In genomic region chr20:45058168-45058850, GRCh38 we compare ENCODE assay signal across 21 cellular contexts. TPM values are rescaled to one million over a fixed set of nuclear protein-coding genes. Genes with fewer than 3 reads are reported as not detected.
DNase-seq lines count a peak whose midpoint lies in the region; ATAC-seq, FAIRE-seq and TF ChIP-seq lines count a peak whose summit lies in the region.
"Had no signal": no experiment of that assay in that cellular context is flagged by ENCODE, and none has a peak within 500 bp of the region (broad histone marks: within the 10 kb centered on the region; RNA-seq: fewer than 3 reads in every experiment).

No MANE protein-coding gene starts in this region.

- H3K27ac ChIP-seq in epithelial cell of prostate = peak overlapping the region; percentile 97
- H3K27ac ChIP-seq in psoas muscle = no peak overlapping the region
- H3K27ac ChIP-seq: stomach had no signal

- intact Hi-C loops in psoas muscle (cut with DNase I) = no loop called here

- H3K36me3 ChIP-seq in psoas muscle (ENCODE audit: insufficient read depth in 1 of 2, low read depth in 1 of 2) = peaks cover 0 to 6% of the 10 kb centered on the region in 2 donors
- H3K36me3 ChIP-seq: uterus had no signal

- no peaks in the 10 kb centered on the region for H3K27me3 ChIP-seq in psoas muscle (ENCODE audit: insufficient read depth in 3 of 3, low read length in 2 of 3)
- H3K27me3 ChIP-seq: MG63, stomach, uterus had no signal

- H3K9me3 ChIP-seq in T-helper 17 cell (ENCODE audit: control insufficient read depth, low read length, poor library complexity, severe bottlenecking) (no peaks in the 10 kb centered on the region), psoas muscle (no peaks in the 10 kb centered on the region)
- H3K9me3 ChIP-seq: MG63, stomach, uterus had no signal

- DNase-seq in activated T-cell treated with anti-CD3 and anti-CD28 coated beads, Interleukin-2, amount 50 U/mL, for 24 hours = no peak
- no peak for DNase-seq in activated T-cell treated with anti-CD3 and anti-CD28 coated beads, Interleukin-2, amount 50 U/mL, for 4 hours
- no peak for DNase-seq in T-helper 17 cell
- DNase-seq in epithelial cell of prostate (ENCODE audit: low read depth, low spot score) = no peak
- no peak for DNase-seq in NCI-H524 treated with DMSO at 0.1 percent for 48 hours (lab: John Stamatoyannopoulos, UW)
- no peak for DNase-seq in psoas muscle
- no peak for DNase-seq in GM12891 (ENCODE audit: insufficient read length, low spot score)
- DNase-seq: cerebellar nuclear complex; left colon; MG63; NCI-H2081 treated with DMSO at 0.1 percent for 48 hours; NCI-H69; stimulated activated CD4-positive, alpha-beta T cell treated with anti-CD3 and anti-CD28 coated beads, Interleukin-12 subunit alpha, Interleukin-12 subunit beta, amount 100 ng/mL, for 4 hours; stomach; uterus had no signal

- no peak for TF ChIP-seq POLR2A in GM12891 (IDR thresholded peaks at IDR 0.05; ENCODE audit: low read depth, low read length)

- H3K9me3 Mint-ChIP-seq in activated T-cell treated with anti-CD3 and anti-CD28 coated beads, Interleukin-2, amount 50 U/mL, for 24 hours = no peaks in the 10 kb centered on the region
- H3K9me3 Mint-ChIP-seq in activated T-cell treated with anti-CD3 and anti-CD28 coated beads, Interleukin-2, amount 50 U/mL, for 4 hours = no peaks in the 10 kb centered on the region
- no peaks in the 10 kb centered on the region for H3K9me3 Mint-ChIP-seq in stimulated activated memory B cell treated with anti-CD40 and anti-IgM and Interleukin-4, amounts not matched to agents 10 μg/mL and 1 μg/mL and 100 μg/mL, for 72 hours

- WGBS in psoas muscle, 3 donors = 91 to 96% (median 94%) methylated on average over 4 of the region's 4 CpGs

- H3K4me1 Mint-ChIP-seq in activated T-cell treated with anti-CD3 and anti-CD28 coated beads, Interleukin-2, amount 50 U/mL, for 24 hours (ENCODE audit: low read depth) = peaks cover 83% of the 10 kb centered on the region
- peaks cover 75% of the 10 kb centered on the region for H3K4me1 Mint-ChIP-seq in activated T-cell treated with anti-CD3 and anti-CD28 coated beads, Interleukin-2, amount 50 U/mL, for 4 hours (ENCODE audit: low read depth)
- peaks cover 45% of the 10 kb centered on the region for H3K4me1 Mint-ChIP-seq in T-helper 17 cell
- H3K4me1 Mint-ChIP-seq in stimulated activated memory B cell treated with anti-CD40 and anti-IgM and Interleukin-4, amounts not matched to agents 10 μg/mL and 1 μg/mL and 100 μg/mL, for 72 hours = peaks cover 80% of the 10 kb centered on the region

- H3K4me3 ChIP-seq in psoas muscle = no peak overlapping the region
- H3K4me3 ChIP-seq: MG63, stomach, uterus had no signal

- no peaks in the 10 kb centered on the region for H3K4me1 ChIP-seq in psoas muscle
- H3K4me1 ChIP-seq: uterus had no signal

- peak overlapping the region; percentile 88 for H3K27ac Mint-ChIP-seq in activated T-cell treated with anti-CD3 and anti-CD28 coated beads, Interleukin-2, amount 50 U/mL, for 24 hours
- peak overlapping the region; percentile 90 for H3K27ac Mint-ChIP-seq in T-helper 17 cell
- peak overlapping the region; percentile 62 for H3K27ac Mint-ChIP-seq in stimulated activated memory B cell treated with anti-CD40 and anti-IgM and Interleukin-4, amounts not matched to agents 10 μg/mL and 1 μg/mL and 100 μg/mL, for 72 hours

- H3K4me3 Mint-ChIP-seq in activated T-cell treated with anti-CD3 and anti-CD28 coated beads, Interleukin-2, amount 50 U/mL, for 24 hours = no peak overlapping the region
- no peak overlapping the region for H3K4me3 Mint-ChIP-seq in activated T-cell treated with anti-CD3 and anti-CD28 coated beads, Interleukin-2, amount 50 U/mL, for 4 hours
- no peak overlapping the region for H3K4me3 Mint-ChIP-seq in T-helper 17 cell
- H3K4me3 Mint-ChIP-seq in stimulated activated memory B cell treated with anti-CD40 and anti-IgM and Interleukin-4, amounts not matched to agents 10 μg/mL and 1 μg/mL and 100 μg/mL, for 72 hours = no peak overlapping the region

- ATAC-seq in activated T-cell treated with anti-CD3 and anti-CD28 coated beads, Interleukin-2, amount 50 U/mL, for 4 hours = no peak
- ATAC-seq in T-helper 17 cell = no peak
- ATAC-seq in stimulated activated memory B cell treated with anti-CD40 and anti-IgM and Interleukin-4, amounts not matched to agents 10 μg/mL and 1 μg/mL and 100 μg/mL, for 72 hours = no peak
- ATAC-seq in psoas muscle = no peak
- ATAC-seq: left colon, Panc1 had no signal

- TF ChIP-seq CTCF in psoas muscle (IDR thresholded peaks at IDR 0.05) = no peak

- H3K36me3 Mint-ChIP-seq in activated T-cell treated with anti-CD3 and anti-CD28 coated beads, Interleukin-2, amount 50 U/mL, for 24 hours (ENCODE audit: low read depth) = peaks cover 92% of the 10 kb centered on the region
- H3K36me3 Mint-ChIP-seq in activated T-cell treated with anti-CD3 and anti-CD28 coated beads, Interleukin-2, amount 50 U/mL, for 4 hours (ENCODE audit: insufficient read depth) = peaks cover 42% of the 10 kb centered on the region
- peaks cover 11% of the 10 kb centered on the region for H3K36me3 Mint-ChIP-seq in T-helper 17 cell (ENCODE audit: low read depth)
- peaks cover 68% of the 10 kb centered on the region for H3K36me3 Mint-ChIP-seq in stimulated activated memory B cell treated with anti-CD40 and anti-IgM and Interleukin-4, amounts not matched to agents 10 μg/mL and 1 μg/mL and 100 μg/mL, for 72 hours

- FAIRE-seq in GM12891 (lab: Jason Lieb, UNC) = no peak
- FAIRE-seq: endometrium, GM19239 had no signal

- no peaks in the 10 kb centered on the region for H3K27me3 Mint-ChIP-seq in activated T-cell treated with anti-CD3 and anti-CD28 coated beads, Interleukin-2, amount 50 U/mL, for 24 hours
- H3K27me3 Mint-ChIP-seq in activated T-cell treated with anti-CD3 and anti-CD28 coated beads, Interleukin-2, amount 50 U/mL, for 4 hours (ENCODE audit: low read depth) = no peaks in the 10 kb centered on the region
- H3K27me3 Mint-ChIP-seq in T-helper 17 cell = no peaks in the 10 kb centered on the region
- H3K27me3 Mint-ChIP-seq in stimulated activated memory B cell treated with anti-CD40 and anti-IgM and Interleukin-4, amounts not matched to agents 10 μg/mL and 1 μg/mL and 100 μg/mL, for 72 hours = no peaks in the 10 kb centered on the region

TF ChIP-seq in GM12891, 5 proteins besides CTCF, POLR2A, EP300 and RAD21:
- TF ChIP-seq TAF1 (IDR thresholded peaks at IDR 0.05; ENCODE audit: low read depth, low read length) (no peak), PAX5 (IDR thresholded peaks at IDR 0.05; ENCODE audit: insufficient read depth, low read length, severe bottlenecking) (no peak), POU2F2 (IDR thresholded peaks at IDR 0.05; ENCODE audit: low read depth, low read length) (no peak), SPI1 (IDR thresholded peaks at IDR 0.05; ENCODE audit: low read depth, low read length) (no peak), POLR2AphosphoS5 (IDR thresholded peaks at IDR 0.05; ENCODE audit: low read depth, low read length) (no peak)
TF ChIP-seq in GM12891: peak in this region for 0.

RNA-seq across cellular contexts. Expression of gene KCNS1, which starts 42.6 kb away (rescaled TPM):
- under 1 TPM; 0.13 to 0.37 (median 0.16) TPM for total RNA-seq in activated T-cell treated with anti-CD3 and anti-CD28 coated beads, Interleukin-2, amount 50 U/mL, for 4 hours
- total RNA-seq in T-helper 17 cell (not detected), psoas muscle (not detected)
- under 1 TPM in 1 of 3 donors, not detected in 2; under 0.01 TPM for polyA plus RNA-seq in psoas muscle
- polyA plus RNA-seq in GM12891 (2012; ENCODE audit: low read depth, missing spikeins) = not detected
- total RNA-seq: A673, Daoy, stomach had no signal

RNA-seq across cellular contexts. Expression of gene WFDC5, which starts 56.7 kb away (rescaled TPM):
- total RNA-seq in activated T-cell treated with anti-CD3 and anti-CD28 coated beads, Interleukin-2, amount 50 U/mL, for 4 hours = not detected
- not detected for total RNA-seq in T-helper 17 cell
- not detected for total RNA-seq in psoas muscle
- polyA plus RNA-seq in psoas muscle = not detected
- polyA plus RNA-seq in GM12891 (2012; ENCODE audit: low read depth, missing spikeins) = 0.12 TPM
- total RNA-seq: A673, Daoy, left colon, stomach, uterus had no signal
